17 cellular contexts compared by ENCODE assay signal in the genomic region with DNA sequence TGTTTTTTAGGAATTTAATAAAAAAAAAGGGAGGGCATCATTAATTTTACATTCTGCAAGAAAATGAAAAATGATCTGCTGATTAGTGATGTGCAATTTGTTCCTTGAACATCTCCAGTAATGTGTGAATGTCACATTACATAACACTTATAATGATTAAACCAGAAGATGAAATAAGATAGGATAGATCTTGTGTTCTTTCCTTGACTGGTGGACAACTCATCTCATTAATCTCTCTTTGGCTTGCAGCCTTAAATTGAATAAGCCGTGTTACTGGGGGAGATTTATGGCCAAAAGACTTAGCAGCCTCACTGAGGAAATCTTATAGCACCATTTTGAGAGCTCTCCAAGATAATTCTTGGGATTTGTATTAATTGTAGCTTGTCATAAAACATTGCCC.
"Had no signal": no experiment of that assay in that cellular context is flagged by ENCODE, and none has a peak within 500 bp of the region (broad histone marks: within the 10 kb centered on the region; RNA-seq: fewer than 3 reads in every experiment).

No MANE protein-coding gene starts in this region.

- DNase-seq: activated CD4-positive, CD25-positive, alpha-beta regulatory T cell treated with anti-CD3 and anti-CD28 coated beads, Interleukin-2, amount 50 U/mL, for 72 hours; activated naive CD4-positive, alpha-beta T cell treated with anti-CD3 and anti-CD28 coated beads, Interleukin-2, amount 10 ng/mL, durations not matched to agents 7 days and 5 days; activated T-cell treated with anti-CD3 and anti-CD28 coated beads for 4 hours; brain microvascular endothelial cell; cortex of kidney; effector CD8-positive, alpha-beta T cell; heart right ventricle; left lung; mammary epithelial cell; mucosa of descending colon; naive thymus-derived CD4-positive, alpha-beta T cell; T-cell; T-helper 9 cell had no signal

- H3K9me3 Mint-ChIP-seq: activated naive CD4-positive, alpha-beta T cell treated with anti-CD3 and anti-CD28 coated beads, Interleukin-2, amount 10 ng/mL, durations not matched to agents 7 days and 5 days; activated T-helper 17 cell treated with anti-CD3 and anti-CD28 coated beads, Interleukin-2, amount 50 U/mL, for 72 hours; naive thymus-derived CD4-positive, alpha-beta T cell; stimulated activated effector memory CD8-positive, alpha-beta T cell treated with anti-CD3 and anti-CD28 coated beads, Interleukin-12 subunit alpha, Interleukin-12 subunit beta, amount 100 ng/mL, for 72 hours; T-cell had no signal

- H3K27me3 ChIP-seq: brain microvascular endothelial cell, heart right ventricle, left lung had no signal

- H2AFZ ChIP-seq: parathyroid adenoma had no signal

- H3K9me3 ChIP-seq: heart right ventricle, left lung, mucosa of descending colon, thoracic aorta had no signal

- H3K36me3 Mint-ChIP-seq: naive thymus-derived CD4-positive, alpha-beta T cell; stimulated activated effector memory CD8-positive, alpha-beta T cell treated with anti-CD3 and anti-CD28 coated beads, Interleukin-12 subunit alpha, Interleukin-12 subunit beta, amount 100 ng/mL, for 72 hours; T-cell had no signal

- H3K9ac ChIP-seq: parathyroid adenoma had no signal

- ATAC-seq: heart right ventricle; left lung; mucosa of descending colon; naive thymus-derived CD4-positive, alpha-beta T cell; stimulated activated effector memory CD8-positive, alpha-beta T cell treated with anti-CD3 and anti-CD28 coated beads, Interleukin-12 subunit alpha, Interleukin-12 subunit beta, amount 100 ng/mL, for 72 hours; T-cell had no signal

- H3K36me3 ChIP-seq: brain microvascular endothelial cell, heart right ventricle, left lung, thoracic aorta had no signal

- H3K27ac ChIP-seq: brain microvascular endothelial cell, heart right ventricle, left lung, parathyroid adenoma, thoracic aorta had no signal

- H3K27ac Mint-ChIP-seq: activated T-helper 17 cell treated with anti-CD3 and anti-CD28 coated beads, Interleukin-2, amount 50 U/mL, for 72 hours; stimulated activated effector memory CD8-positive, alpha-beta T cell treated with anti-CD3 and anti-CD28 coated beads, Interleukin-12 subunit alpha, Interleukin-12 subunit beta, amount 100 ng/mL, for 72 hours had no signal

- H3K4me3 ChIP-seq: heart right ventricle, left lung, mucosa of descending colon, thoracic aorta had no signal

- H3K4me1 ChIP-seq: heart right ventricle, left lung had no signal

- H3K79me2 ChIP-seq: parathyroid adenoma had no signal

- H3K27me3 Mint-ChIP-seq: activated naive CD4-positive, alpha-beta T cell treated with anti-CD3 and anti-CD28 coated beads, Interleukin-2, amount 10 ng/mL, durations not matched to agents 7 days and 5 days; T-cell had no signal

- H3K4me3 Mint-ChIP-seq: activated naive CD4-positive, alpha-beta T cell treated with anti-CD3 and anti-CD28 coated beads, Interleukin-2, amount 10 ng/mL, durations not matched to agents 7 days and 5 days; activated T-helper 17 cell treated with anti-CD3 and anti-CD28 coated beads, Interleukin-2, amount 50 U/mL, for 72 hours; stimulated activated effector memory CD8-positive, alpha-beta T cell treated with anti-CD3 and anti-CD28 coated beads, Interleukin-12 subunit alpha, Interleukin-12 subunit beta, amount 100 ng/mL, for 72 hours; T-cell had no signal
